Comparison of ENCODE assay signal across 22 cellular contexts in genomic region chr18:6719098-6719913, GRCh38. TPM values are rescaled to one million over a fixed set of nuclear protein-coding genes. Genes with fewer than 3 reads are reported as not detected.
DNase-seq lines count a peak whose midpoint lies in the region; ATAC-seq, FAIRE-seq and TF ChIP-seq lines count a peak whose summit lies in the region.
"Had no signal": no experiment of that assay in that cellular context is flagged by ENCODE, and none has a peak within 500 bp of the region (broad histone marks: within the 10 kb centered on the region; RNA-seq: fewer than 3 reads in every experiment).

No MANE protein-coding gene starts in this region.

- TF ChIP-seq CTCF in C4-2B (conservative IDR thresholded peaks at IDR 0.05) (no peak), LNCaP clone FGC (IDR thresholded peaks at IDR 0.05; ENCODE audit: control insufficient read depth, extremely low read depth, insufficient read depth) (no peak), mesothelial cell of epicardium (IDR thresholded peaks at IDR 0.05; ENCODE audit: unreplicated experiment) (no peak)

- peaks cover 53% of the 10 kb centered on the region for H3K4me1 Mint-ChIP-seq in mesothelial cell of epicardium
- H3K4me1 Mint-ChIP-seq: CD4-positive, alpha-beta memory T cell had no signal

- H3K4me3 Mint-ChIP-seq in mesothelial cell of epicardium: no peak overlapping the region
- H3K4me3 Mint-ChIP-seq: CD4-positive, alpha-beta memory T cell had no signal

- peak overlapping the region; percentile 82; the same call in 1 of the 2 replicates for H3K27ac ChIP-seq in C4-2B
- H3K27ac ChIP-seq: KMS-11 had no signal

- H3K4me3 ChIP-seq in LNCaP clone FGC (ENCODE audit: low read depth, low read length): peak overlapping the region; percentile 12; the same call in 1 of the 2 replicates

- H3K9me3 Mint-ChIP-seq in mesothelial cell of epicardium: no peaks in the 10 kb centered on the region

- H3K36me3 Mint-ChIP-seq in mesothelial cell of epicardium: no peaks in the 10 kb centered on the region
- H3K36me3 Mint-ChIP-seq: CD4-positive, alpha-beta memory T cell had no signal

- H3K27ac Mint-ChIP-seq in mesothelial cell of epicardium: peak overlapping the region; percentile 87

- ATAC-seq in SK-N-SH treated with all-trans-retinoic acid at 6 μM for 48 hours: peak; percentile 71

- no peaks in the 10 kb centered on the region for H3K27me3 Mint-ChIP-seq in mesothelial cell of epicardium (ENCODE audit: low read depth)
- H3K27me3 Mint-ChIP-seq: CD4-positive, alpha-beta memory T cell had no signal

- DNase-seq in LNCaP clone FGC (ENCODE audit: low read depth) (peak; percentile 74), mesothelial cell of epicardium (ENCODE audit: low spot score in 2 of 2, unreplicated experiment in 2 of 2) (no peak), frontal cortex (ENCODE audit: low spot score in 2 of 2) (no peak), NCI-H526 (lab: John Stamatoyannopoulos, UW) (no peak), pons (ENCODE audit: low spot score) (no peak), retina (no peak)
- DNase-seq: Calu3; CD4-positive, alpha-beta memory T cell; GOT3; NCI-H1048; NCI-H1436; NCI-H2029; NCI-H2171; NCI-H446; NK-92 treated with Interleukin-12 subunit alpha and Interleukin-12 subunit beta, amount 100 ng/mL, for 24 hours; SHP77 had no signal

- no peak for FAIRE-seq in frontal cortex (lab: Jason Lieb, UNC)
- FAIRE-seq: A204.1, GM12892, GM18507 had no signal

TF ChIP-seq in SK-N-SH treated with all-trans-retinoic acid at 6 μM for 48 hours, 23 proteins besides CTCF, POLR2A, EP300 and RAD21:
- TF ChIP-seq ZNF70 (CRISPR knock-in tag; IDR thresholded peaks at IDR 0.05) (no peak), PATZ1 (CRISPR knock-in tag; IDR thresholded peaks at IDR 0.05; ENCODE audit: borderline replicate concordance) (no peak), ZNF565 (CRISPR knock-in tag; conservative IDR thresholded peaks at IDR 0.05; ENCODE audit: low read depth) (no peak), ISL1 (CRISPR knock-in tag; IDR thresholded peaks at IDR 0.05) (peak; percentile 55), GLIS3 (CRISPR knock-in tag; IDR thresholded peaks at IDR 0.05) (no peak), POU6F1 (CRISPR knock-in tag; IDR thresholded peaks at IDR 0.05; ENCODE audit: borderline replicate concordance, low read depth) (no peak), ZNF8 (CRISPR knock-in tag; IDR thresholded peaks at IDR 0.05) (no peak), ZFP3 (CRISPR knock-in tag; IDR thresholded peaks at IDR 0.05) (no peak)

RNA-seq across cellular contexts. Expression of gene ARHGAP28, which starts 10.2 kb away (rescaled TPM):
- total RNA-seq in mesothelial cell of epicardium (153 to 161 TPM (median 159 TPM) in 3 replicates), frontal cortex (15.9 TPM)
- total RNA-seq: Calu3; CD4-positive, alpha-beta memory T cell had no signal
